18 cellular contexts compared by ENCODE assay signal in the genomic region with DNA sequence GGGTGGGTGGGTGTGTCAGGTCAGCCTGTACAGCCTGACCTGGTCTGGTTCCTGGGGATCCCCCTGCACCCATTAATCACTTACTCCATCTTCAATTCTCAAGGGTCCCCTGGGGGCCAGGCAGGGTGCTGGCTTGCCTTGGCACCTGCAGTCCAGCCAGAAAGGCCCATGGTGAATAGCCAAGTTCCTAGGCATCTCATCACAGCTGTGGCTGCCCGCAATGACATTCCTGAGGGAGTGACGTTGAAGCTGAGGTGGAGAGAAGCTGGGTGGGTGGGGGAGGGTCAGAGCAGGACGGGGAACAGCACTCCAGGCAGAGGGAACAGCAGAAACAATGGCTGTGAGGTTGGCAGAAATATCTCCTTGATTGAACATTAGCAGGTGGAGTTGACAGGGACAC. TPM values are rescaled to one million over a fixed set of nuclear protein-coding genes. Genes with fewer than 3 reads are reported as not detected.
DNase-seq lines count a peak whose midpoint lies in the region; ATAC-seq and TF ChIP-seq lines count a peak whose summit lies in the region.
"Had no signal": no experiment of that assay in that cellular context is flagged by ENCODE, and none has a peak within 500 bp of the region (broad histone marks: within the 10 kb centered on the region; RNA-seq: fewer than 3 reads in every experiment).

No MANE protein-coding gene starts in this region.

- H4K91ac ChIP-seq in mesenchymal stem cell (ENCODE audit: low read length) = no peak overlapping the region

- POLR2A ChIA-PET in MCF 10A (lab: Yijun Ruan, JAX) = no interaction called here

- H2BK15ac ChIP-seq in mesenchymal stem cell (ENCODE audit: low read depth, poor library complexity, severe bottlenecking) = no peak overlapping the region

- H3K9me3 Mint-ChIP-seq in MCF 10A (ENCODE audit: unreplicated experiment) = no peaks in the 10 kb centered on the region
- H3K9me3 Mint-ChIP-seq: activated naive CD8-positive, alpha-beta T cell treated with anti-CD3 and anti-CD28 coated beads, Interleukin-2, amount 10 ng/mL, durations not matched to agents 7 days and 5 days; activated T-cell treated with anti-CD3 and anti-CD28 coated beads, Interleukin-2, amount 50 U/mL, for 24 hours had no signal

- no peak overlapping the region for H3K14ac ChIP-seq in mesenchymal stem cell (ENCODE audit: low read length in 2 of 2)

- H3K27me3 Mint-ChIP-seq in MCF 10A (ENCODE audit: insufficient read depth, unreplicated experiment) = peaks cover 20% of the 10 kb centered on the region

- peaks cover 5% of the 10 kb centered on the region for H3K36me3 Mint-ChIP-seq in MCF 10A (ENCODE audit: insufficient read depth, unreplicated experiment)
- H3K36me3 Mint-ChIP-seq: activated naive CD8-positive, alpha-beta T cell treated with anti-CD3 and anti-CD28 coated beads, Interleukin-2, amount 10 ng/mL, durations not matched to agents 7 days and 5 days; CD4-positive, CD25-positive, alpha-beta regulatory T cell had no signal

- no peaks in the 10 kb centered on the region for H3K4me1 Mint-ChIP-seq in MCF 10A (ENCODE audit: insufficient read depth, unreplicated experiment)
- H3K4me1 Mint-ChIP-seq: activated naive CD8-positive, alpha-beta T cell treated with anti-CD3 and anti-CD28 coated beads, Interleukin-2, amount 10 ng/mL, durations not matched to agents 7 days and 5 days; CD4-positive, CD25-positive, alpha-beta regulatory T cell had no signal

- WGBS in mammary epithelial cell (ENCODE audit: low coverage, missing lambda C conversion rate) = no CpG with 5 or more reads among the region's 3 CpGs
- WGBS in mesenchymal stem cell = 39% methylated on average over 3 of the region's 3 CpGs

- no peak overlapping the region for H2BK5ac ChIP-seq in mesenchymal stem cell (ENCODE audit: low read depth, low read length, poor library complexity, severe bottlenecking)

- H3K27ac Mint-ChIP-seq in MCF 10A (ENCODE audit: low read depth, unreplicated experiment) = no peak overlapping the region
- H3K27ac Mint-ChIP-seq: activated naive CD8-positive, alpha-beta T cell treated with anti-CD3 and anti-CD28 coated beads, Interleukin-2, amount 10 ng/mL, durations not matched to agents 7 days and 5 days; activated T-cell treated with anti-CD3 and anti-CD28 coated beads, Interleukin-2, amount 50 U/mL, for 24 hours; CD4-positive, CD25-positive, alpha-beta regulatory T cell had no signal

- H3K4me3 ChIP-seq in mammary epithelial cell (replicated peaks in 1 of 3; ENCODE audit: insufficient read depth in 1 of 3, low read depth in 2 of 3, low read length in 3 of 3) (no peak overlapping the region), astrocyte of the cerebellum (ENCODE audit: low read depth, low read length) (no peak overlapping the region), mesenchymal stem cell (ENCODE audit: insufficient read depth in 1 of 2, low read depth in 1 of 2, low read length in 2 of 2) (no peak overlapping the region), vagina (no peak overlapping the region)
- H3K4me3 ChIP-seq: mucosa of descending colon had no signal

- H3K27ac ChIP-seq in mammary epithelial cell (ENCODE audit: insufficient read depth, low read depth, low read length) (no peak overlapping the region), mesenchymal stem cell (ENCODE audit: low read length, poor library complexity, severe bottlenecking) (no peak overlapping the region), vagina (peak overlapping the region; percentile 49)
- H3K27ac ChIP-seq: 22Rv1 had no signal

- H2AFZ ChIP-seq in mammary epithelial cell (ENCODE audit: low read depth, low read length) (no peak overlapping the region), mesenchymal stem cell (ENCODE audit: low read depth, low read length) (no peak overlapping the region)

- H3K4me3 Mint-ChIP-seq in MCF 10A (ENCODE audit: unreplicated experiment) = no peak overlapping the region
- H3K4me3 Mint-ChIP-seq: activated naive CD8-positive, alpha-beta T cell treated with anti-CD3 and anti-CD28 coated beads, Interleukin-2, amount 10 ng/mL, durations not matched to agents 7 days and 5 days; activated T-cell treated with anti-CD3 and anti-CD28 coated beads, Interleukin-2, amount 50 U/mL, for 24 hours; CD4-positive, CD25-positive, alpha-beta regulatory T cell had no signal

- CTCF ChIA-PET in MCF 10A (lab: Yijun Ruan, JAX) (no interaction called here), mammary epithelial cell (lab: Charles Lee; ENCODE audit: low non-redundant PET) (no interaction called here)

- H3K27me3 ChIP-seq in mammary epithelial cell (ENCODE audit: insufficient read depth, low read length) (no peaks in the 10 kb centered on the region), mesenchymal stem cell (ENCODE audit: control insufficient read depth in 1 of 2, insufficient read depth in 1 of 2, low read length in 2 of 2) (peaks cover 0 to 31% of the 10 kb centered on the region in 2 experiments), vagina (no peaks in the 10 kb centered on the region)

- no peaks in the 10 kb centered on the region for H4K20me1 ChIP-seq in mammary epithelial cell (ENCODE audit: insufficient read depth, low read length)

- no peak for ATAC-seq in HG03095 (IDR thresholded peaks at IDR 0.05; ENCODE audit: unreplicated experiment)
- ATAC-seq: mucosa of descending colon had no signal

- H3K9me3 ChIP-seq in mammary epithelial cell (replicated peaks; ENCODE audit: insufficient read depth, low read length) = no peaks in the 10 kb centered on the region
- no peaks in the 10 kb centered on the region for H3K9me3 ChIP-seq in mesenchymal stem cell (ENCODE audit: control insufficient read depth, low read length)
- H3K9me3 ChIP-seq in vagina = no peaks in the 10 kb centered on the region
- H3K9me3 ChIP-seq: mucosa of descending colon had no signal

- H3K9ac ChIP-seq in mammary epithelial cell (ENCODE audit: insufficient read depth, low read length) = no peak overlapping the region
- no peak overlapping the region for H3K9ac ChIP-seq in mesenchymal stem cell (ENCODE audit: low read length)

- in situ Hi-C loops in mammary epithelial cell (cut with MboI; ENCODE audit: low sequenced_read_pairs in 2 of 2) (no loop called here), astrocyte of the cerebellum (cut with HindIII; ENCODE audit: low sequenced_read_pairs) (no loop called here)

- intact Hi-C loops in MCF 10A (cut with micrococcal nuclease) = no loop called here
- intact Hi-C loops in mammary epithelial cell (cut with micrococcal nuclease) = no loop called here
- intact Hi-C loops in vagina (cut with DNase I) = no loop called here

- dilution Hi-C loops in mammary epithelial cell (cut with HindIII; ENCODE audit: low sequenced_read_pairs) = no loop called here

- H2AK5ac ChIP-seq in mesenchymal stem cell (ENCODE audit: low read length, severe bottlenecking) = no peak overlapping the region

- H3K4me2 ChIP-seq in mammary epithelial cell (ENCODE audit: insufficient read depth, low read depth, low read length) (no peak overlapping the region), mesenchymal stem cell (ENCODE audit: low read length, poor library complexity, severe bottlenecking) (no peak overlapping the region)

- H3K18ac ChIP-seq in mesenchymal stem cell (ENCODE audit: low read depth in 1 of 2, low read length in 2 of 2) = no peak overlapping the region

- no peak overlapping the region for H2BK120ac ChIP-seq in mesenchymal stem cell (ENCODE audit: low read depth, low read length)

- H3K36me3 ChIP-seq in mammary epithelial cell (ENCODE audit: insufficient read depth, low read length) = no peaks in the 10 kb centered on the region
- H3K36me3 ChIP-seq in mesenchymal stem cell (ENCODE audit: control insufficient read depth in 1 of 2, insufficient read depth in 2 of 2, low read depth in 1 of 2, low read length in 2 of 2) = no peaks in the 10 kb centered on the region
- H3K36me3 ChIP-seq in vagina = no peaks in the 10 kb centered on the region

- H3K4me1 ChIP-seq in mammary epithelial cell (ENCODE audit: insufficient read depth, low read length) (no peaks in the 10 kb centered on the region), mesenchymal stem cell (ENCODE audit: control insufficient read depth, insufficient read depth, low read depth, low read length) (peaks cover 7% of the 10 kb centered on the region), vagina (peaks cover 10% of the 10 kb centered on the region)

- no peak for TF ChIP-seq CTCF in MCF 10A (IDR thresholded peaks at IDR 0.05; ENCODE audit: unreplicated experiment)
- no peak for TF ChIP-seq CTCF in mammary epithelial cell (conservative IDR thresholded peaks at IDR 0.05 in 1 of 2, IDR thresholded peaks at IDR 0.05 in 1 of 2; ENCODE audit: extremely low read depth in 1 of 2, insufficient read depth in 1 of 2, low read depth in 1 of 2, low read length in 2 of 2)
- no peak for TF ChIP-seq CTCF in astrocyte of the cerebellum (IDR thresholded peaks at IDR 0.05; ENCODE audit: low read depth, low read length, missing control alignments)
- TF ChIP-seq CTCF in vagina (IDR thresholded peaks at IDR 0.05) = no peak

- no peak for TF ChIP-seq POLR2A in vagina (IDR thresholded peaks at IDR 0.05)

- no peak overlapping the region for H4K8ac ChIP-seq in mesenchymal stem cell (ENCODE audit: low read length)

- H3K79me2 ChIP-seq in mammary epithelial cell (ENCODE audit: insufficient read depth, low read length) = no peaks in the 10 kb centered on the region

- no peaks in the 10 kb centered on the region for H3K79me1 ChIP-seq in mesenchymal stem cell (replicated peaks; ENCODE audit: low read length, poor library complexity, severe bottlenecking)

- no peak overlapping the region for H3K23ac ChIP-seq in mesenchymal stem cell (ENCODE audit: low read length in 2 of 2)

- BruUV-seq in MCF 10A (replicated peaks; lab: Mats Ljungman, UMichigan) (no TSS peak), mammary epithelial cell (replicated peaks; lab: Mats Ljungman, UMichigan) (no TSS peak)

- no peak overlapping the region for H3K4ac ChIP-seq in mesenchymal stem cell (ENCODE audit: low read depth in 1 of 2, low read length in 2 of 2)

- H2BK12ac ChIP-seq in mesenchymal stem cell (ENCODE audit: low read length in 2 of 2) = no peak overlapping the region

- DNase-seq in MCF 10A (ENCODE audit: unreplicated experiment) (peak; percentile 21), mammary epithelial cell (no peak), astrocyte of the cerebellum (ENCODE audit: low read depth) (peak; percentile 60), mesenchymal stem cell (peak; percentile 64), vagina (ENCODE audit: extremely low spot score in 2 of 2) (no peak), NCI-H774 (lab: John Stamatoyannopoulos, UW) (no peak), NCI-H2029 (lab: John Stamatoyannopoulos, UW) (no peak)
- DNase-seq: activated CD4-positive, alpha-beta T cell treated with anti-CD3 and anti-CD28 coated beads for 48 hours; activated naive CD8-positive, alpha-beta T cell treated with anti-CD3 and anti-CD28 coated beads, Interleukin-2, amount 10 ng/mL, durations not matched to agents 7 days and 5 days; activated T-cell treated with anti-CD3 and anti-CD28 coated beads, Interleukin-2, amount 50 U/mL, for 24 hours; CD4-positive, CD25-positive, alpha-beta regulatory T cell; MM.1S; mucosa of descending colon; NCI-H2081 treated with DMSO at 0.1 percent for 48 hours; NCI-H69; T-helper 2 cell had no signal

RNA-seq across cellular contexts. Expression of a gene that starts 10.6 kb away (rescaled TPM):
- total RNA-seq in MCF 10A (2022) (not detected in 2 replicates), mammary epithelial cell (under 1 TPM; under 0.01 to 0.14 TPM), vagina (5.2 TPM)
- 0.05 TPM for polyA plus RNA-seq in mammary epithelial cell
- polyA minus RNA-seq in mammary epithelial cell = not detected
- polyA plus RNA-seq in mesenchymal stem cell (2013, experiment 1 of 2) = 0.06 TPM
- polyA plus RNA-seq in mesenchymal stem cell (2013, experiment 2 of 2) = 0.10 TPM
- total RNA-seq: activated naive CD8-positive, alpha-beta T cell treated with anti-CD3 and anti-CD28 coated beads, Interleukin-2, amount 10 ng/mL, durations not matched to agents 7 days and 5 days; CD4-positive, CD25-positive, alpha-beta regulatory T cell had no signal
- polyA plus RNA-seq: CD4-positive, CD25-positive, alpha-beta regulatory T cell had no signal

Comparison
In these comparisons a context has a peak if more than half of its experiments do, and no peak if none do; other contexts are left out.
1. DNase-seq: peak in MCF 10A (single experiment), astrocyte of the cerebellum (single experiment) and mesenchymal stem cell (single experiment); none in mammary epithelial cell (single experiment), vagina (0 of 2), NCI-H774 (single experiment) and NCI-H2029 (single experiment).